In genomic region chr7:25594122-25594521, GRCh38 we compare ENCODE assay signal across 7 cellular contexts.
"Had no signal": no experiment of that assay in that cellular context is flagged by ENCODE, and none has a peak within 500 bp of the region (broad histone marks: within the 10 kb centered on the region; RNA-seq: fewer than 3 reads in every experiment).

No MANE protein-coding gene starts in this region.

- H3K4me2 ChIP-seq: GM23338 had no signal

- H2AFZ ChIP-seq: GM23338 had no signal

- ATAC-seq: GM23338, HCT116, HepG2 had no signal

- FAIRE-seq: HepG2 had no signal

- H3K4me3 ChIP-seq: GM23338, HAP-1 had no signal

- H3K27ac ChIP-seq: HL-60 had no signal

- H3K9me3 ChIP-seq: HAP-1 had no signal

- DNase-seq: H7, HFFc6 had no signal

- H3K36me3 ChIP-seq: HAP-1 had no signal
